ENCODE assay signal across 8 cellular contexts in genomic region chr2:3377279-3377611, GRCh38. TPM values are rescaled to one million over a fixed set of nuclear protein-coding genes. Genes with fewer than 3 reads are reported as not detected.
A peak's percentile ranks its signal among the peaks of the same experiment; 100 is the strongest.
DNase-seq lines count a peak whose midpoint lies in the region; ATAC-seq, FAIRE-seq and TF ChIP-seq lines count a peak whose summit lies in the region.

No MANE protein-coding gene starts in this region.

- no peaks in the 10 kb centered on the region for H3K36me3 ChIP-seq in CD8-positive, alpha-beta memory T cell (ENCODE audit: insufficient read depth, low read length)
- H3K36me3 ChIP-seq in HepG2 (replicated peaks in 1 of 2; ENCODE audit: control insufficient read depth in 1 of 2, insufficient read depth in 2 of 2, low read length in 2 of 2) = peaks cover 2 to 10% of the 10 kb centered on the region in 2 experiments; a peak in 2 of 5 replicates

- no peaks in the 10 kb centered on the region for H3K27me3 ChIP-seq in CD8-positive, alpha-beta memory T cell (ENCODE audit: insufficient read depth, low read length, poor library complexity, severe bottlenecking)
- no peaks in the 10 kb centered on the region; a peak in 1 of 5 replicates for H3K27me3 ChIP-seq in HepG2 (ENCODE audit: control insufficient read depth in 1 of 2, insufficient read depth in 2 of 2, low read length in 2 of 2)

- H3K4me3 ChIP-seq in CD8-positive, alpha-beta memory T cell (ENCODE audit: low read length) = peak overlapping the region; percentile 98
- peak overlapping the region; percentile 79 to 98 for H3K4me3 ChIP-seq in cardiac fibroblast (replicated peaks in 1 of 2; ENCODE audit: low read depth in 2 of 2, low read length in 2 of 2)
- peak overlapping the region; percentile 85 to 96 (median 91) for H3K4me3 ChIP-seq in HepG2 (replicated peaks in 1 of 3; ENCODE audit: insufficient read depth in 1 of 3, low read depth in 2 of 3, low read length in 3 of 3)

- TSS peak; percentile 74 for BruUV-seq in HepG2 (replicated peaks; lab: Mats Ljungman, UMichigan)

- TF ChIP-seq RAD21 in HepG2 (CRISPR knock-in tag; IDR thresholded peaks at IDR 0.05) = peak; percentile 30; the same call in 1 of the 2 replicates

- no peak for FAIRE-seq in HepG2 (lab: Jason Lieb, UNC)

- peak; percentile 27 for ATAC-seq in GM19351 (IDR thresholded peaks at IDR 0.05; ENCODE audit: unreplicated experiment)
- peak; percentile 17 for ATAC-seq in HG03280 (IDR thresholded peaks at IDR 0.05; ENCODE audit: unreplicated experiment)
- peak; percentile 27 for ATAC-seq in HepG2

- TF ChIP-seq EP300 in HepG2 (IDR thresholded peaks at IDR 0.05; ENCODE audit: low read depth in 2 of 2, low read length in 2 of 2) = no peak; a peak in 1 of 4 replicates
- TF ChIP-seq EP300 in HepG2 (CRISPR knock-in tag; IDR thresholded peaks at IDR 0.05; ENCODE audit: borderline replicate concordance) = no peak

- peak overlapping the region; percentile 94 to 99 (median 98) for H3K27ac Mint-ChIP-seq in CD8-positive, alpha-beta memory T cell

- H3K9ac ChIP-seq in HepG2 (ENCODE audit: insufficient read depth, low read depth, low read length) = peak overlapping the region; percentile 99

- in situ Hi-C loops in HepG2 (cut with HindIII; ENCODE audit: extremely low pct_ligation_motif_present, low pct_unique_long_range_greater_than_20kb) = no loop called here

- TF ChIP-seq CTCF in cardiac fibroblast (IDR thresholded peaks at IDR 0.05; ENCODE audit: low read depth, low read length) (no peak), HepG2 (CRISPR knock-in tag; IDR thresholded peaks at IDR 0.05) (no peak)

- peak; percentile 26 to 34; a peak in 1 of 4 replicates for TF ChIP-seq POLR2A in HepG2 (IDR thresholded peaks at IDR 0.05; ENCODE audit: insufficient read depth in 1 of 2, low read depth in 2 of 2, low read length in 2 of 2)

- H3K36me3 Mint-ChIP-seq in CD8-positive, alpha-beta memory T cell = peaks cover 4 to 26% (median 4%) of the 10 kb centered on the region in 3 donors

- H4K20me1 ChIP-seq in HepG2 (ENCODE audit: insufficient read depth, low read length) = peaks cover 4% of the 10 kb centered on the region; the same call in 1 of the 2 replicates

- H3K9me3 ChIP-seq in CD8-positive, alpha-beta memory T cell (ENCODE audit: low read length) = no peaks in the 10 kb centered on the region
- H3K9me3 ChIP-seq in HepG2 (ENCODE audit: low read length) = no peaks in the 10 kb centered on the region

- DNase-seq in CD8-positive, alpha-beta memory T cell = peak in 1 of 5 donors; percentile 26
- DNase-seq in RKO (ENCODE audit: low spot score) = peak; percentile 78
- DNase-seq in cardiac fibroblast (ENCODE audit: low read depth in 2 of 2) = peak; percentile 50 to 64
- DNase-seq in HepG2 (ENCODE audit: low spot score) = peak; percentile 75
- no peak for DNase-seq in substantia nigra (lab: John Stamatoyannopoulos, UW)
- DNase-seq in NCI-H2107 (lab: John Stamatoyannopoulos, UW) = no peak

- H3K4me1 Mint-ChIP-seq in CD8-positive, alpha-beta memory T cell = peaks cover 45 to 62% (median 53%) of the 10 kb centered on the region in 3 donors

- H2AFZ ChIP-seq in HepG2 (ENCODE audit: low read length) = peak overlapping the region; percentile 35

- H3K79me2 ChIP-seq in HepG2 (ENCODE audit: insufficient read depth, low read length) = peaks cover 51% of the 10 kb centered on the region

- POLR2A ChIA-PET in CD8-positive, alpha-beta memory T cell (lab: Charles Lee) = interaction anchor here (0.6 to 2.1 kb wide), 2 partner anchors 36 to 181 kb away, joined by 3 to 11 read pairs; partner anchors contain the start of gene RNASEH1
- POLR2A ChIA-PET in HepG2 (lab: Yijun Ruan, JAX) = interaction anchor here (1.0 to 4.8 kb wide), 14 partner anchors 9 to 282 kb away, joined by 3 to 52 read pairs (median 6); partner anchors contain the start of gene RNASEH1

- CTCF ChIA-PET in CD8-positive, alpha-beta memory T cell (lab: Charles Lee) = interaction anchor here (0.7 kb wide), 1 partner anchor 275 kb away, joined by 3 read pairs; no protein-coding TSS in a partner anchor
- CTCF ChIA-PET in HepG2 (lab: Yijun Ruan, JAX; ENCODE audit: low intra/inter-chr PET ratio, low total read pairs) = no interaction called here

- H3K9me3 Mint-ChIP-seq in CD8-positive, alpha-beta memory T cell = peaks cover 0 to 4% (median 0%) of the 10 kb centered on the region in 5 donors

- peak overlapping the region; percentile 90 for H3K27ac ChIP-seq in CD8-positive, alpha-beta memory T cell (ENCODE audit: low read depth, low read length)
- H3K27ac ChIP-seq in HepG2 (ENCODE audit: extremely low read length, insufficient read depth, low read length) (peak overlapping the region; percentile 83), substantia nigra (ENCODE audit: low read depth, low read length, poor library complexity, severe bottlenecking) (peak overlapping the region; percentile 97)

- H3K27me3 Mint-ChIP-seq in CD8-positive, alpha-beta memory T cell = peaks cover 0 to 1% of the 10 kb centered on the region in 2 donors

- H3K4me2 ChIP-seq in HepG2 (ENCODE audit: low read depth, low read length) = peak overlapping the region; percentile 99

- 1% methylated on average over 8 of the region's 8 CpGs for WGBS in HepG2 (ENCODE audit: low lambda C conversion rate)

- H3K4me3 Mint-ChIP-seq in CD8-positive, alpha-beta memory T cell = peak overlapping the region; percentile 94 to 97 (median 97)

- intact Hi-C loops in HepG2 (cut with micrococcal nuclease; ENCODE audit: unreplicated experiment) = loop anchor here (2.0 to 5.0 kb wide), 6 partner anchors 52 to 280 kb away; partner anchors contain the start of gene ALLC

- peaks cover 35% of the 10 kb centered on the region for H3K4me1 ChIP-seq in CD8-positive, alpha-beta memory T cell (ENCODE audit: insufficient read depth, low read length)
- peaks cover 50% of the 10 kb centered on the region for H3K4me1 ChIP-seq in HepG2 (ENCODE audit: insufficient read depth, low read length)

RNA-seq across cellular contexts. Expression of gene EIPR1, which starts 0.4 kb away (rescaled TPM):
- total RNA-seq in CD8-positive, alpha-beta memory T cell = 10 to 100 TPM; 41.6 to 43.9 TPM
- polyA plus RNA-seq in CD8-positive, alpha-beta memory T cell = 39.2 TPM
- total RNA-seq in HepG2 (2016; rRNA removed; fragmentation: Illumina TruSeq; extraction: Trizol) = 70.0 and 92.3 TPM in 2 replicates
- 45.6 and 52.4 TPM in 2 replicates for total RNA-seq in HepG2 (2016; cell fraction: cytosol; rRNA removed; fragmentation: Illumina TruSeq; extraction: Trizol; ENCODE audit: low read depth)
- total RNA-seq in HepG2 (2016; cell fraction: insoluble cytoplasmic fraction; rRNA removed; fragmentation: Illumina TruSeq; extraction: Trizol) = 72.0 and 92.4 TPM in 2 replicates
- total RNA-seq in HepG2 (2016; cell fraction: membrane; rRNA removed; fragmentation: Illumina TruSeq; extraction: Trizol) = 79.5 and 92.1 TPM in 2 replicates
- 36.2 and 44.8 TPM in 2 replicates for total RNA-seq in HepG2 (2016; cell fraction: nucleus; rRNA removed; fragmentation: Illumina TruSeq; extraction: Trizol)
- 84.5 and 96.3 TPM in 2 replicates for polyA plus RNA-seq in HepG2 (2011; rRNA removed)
- polyA plus RNA-seq in HepG2 (2011; cell fraction: cytosol; rRNA removed) = 91.9 and 111 TPM in 2 replicates
- polyA plus RNA-seq in HepG2 (2011; cell fraction: nucleus; rRNA removed) = 54.6 and 61.7 TPM in 2 replicates
- 34.2 and 39.9 TPM in 2 replicates for polyA plus RNA-seq in HepG2 (2012)
- polyA plus RNA-seq in HepG2 (2016; cell fraction: cytosol; fragmentation: Illumina TruSeq; extraction: Trizol; ENCODE audit: low read depth) = 47.2 and 54.0 TPM in 2 replicates
- polyA plus RNA-seq in HepG2 (2016; cell fraction: insoluble cytoplasmic fraction; fragmentation: Illumina TruSeq; extraction: Trizol; ENCODE audit: low read depth) = 80.5 and 83.1 TPM in 2 replicates
- 53.9 and 69.3 TPM in 2 replicates for polyA plus RNA-seq in HepG2 (2016; cell fraction: membrane; fragmentation: Illumina TruSeq; extraction: Trizol; ENCODE audit: low read depth)
- polyA plus RNA-seq in HepG2 (2016; cell fraction: nucleus; fragmentation: Illumina TruSeq; extraction: Trizol; ENCODE audit: insufficient read depth, low read depth) = 49.2 and 51.5 TPM in 2 replicates
- polyA minus RNA-seq in HepG2 (2011; rRNA and poly(A)+ RNA removed; ENCODE audit: low replicate concordance) = 65.1 and 87.1 TPM in 2 replicates
- polyA minus RNA-seq in HepG2 (2011; cell fraction: cytosol; rRNA and poly(A)+ RNA removed) = 27.9 and 34.1 TPM in 2 replicates
- 48.4 and 54.1 TPM in 2 replicates for polyA minus RNA-seq in HepG2 (2011; cell fraction: nucleus; rRNA and poly(A)+ RNA removed)

RNA-seq across cellular contexts. Expression of gene TRAPPC12, which starts 2.2 kb away (rescaled TPM):
- total RNA-seq in CD8-positive, alpha-beta memory T cell = 10 to 100 TPM; 74.1 to 76.5 TPM
- 37.1 TPM for polyA plus RNA-seq in CD8-positive, alpha-beta memory T cell
- 39.0 and 46.4 TPM in 2 replicates for total RNA-seq in HepG2 (2016; rRNA removed; fragmentation: Illumina TruSeq; extraction: Trizol)
- total RNA-seq in HepG2 (2016; cell fraction: cytosol; rRNA removed; fragmentation: Illumina TruSeq; extraction: Trizol; ENCODE audit: low read depth) = 16.2 and 17.3 TPM in 2 replicates
- total RNA-seq in HepG2 (2016; cell fraction: insoluble cytoplasmic fraction; rRNA removed; fragmentation: Illumina TruSeq; extraction: Trizol) = 36.3 and 42.6 TPM in 2 replicates
- total RNA-seq in HepG2 (2016; cell fraction: membrane; rRNA removed; fragmentation: Illumina TruSeq; extraction: Trizol) = 24.2 and 25.4 TPM in 2 replicates
- total RNA-seq in HepG2 (2016; cell fraction: nucleus; rRNA removed; fragmentation: Illumina TruSeq; extraction: Trizol) = 55.4 and 61.3 TPM in 2 replicates
- 97.7 and 137 TPM in 2 replicates for polyA plus RNA-seq in HepG2 (2011; rRNA removed)
- 36.5 and 40.1 TPM in 2 replicates for polyA plus RNA-seq in HepG2 (2011; cell fraction: cytosol; rRNA removed)
- polyA plus RNA-seq in HepG2 (2011; cell fraction: nucleus; rRNA removed) = 305 and 380 TPM in 2 replicates
- 58.1 and 63.4 TPM in 2 replicates for polyA plus RNA-seq in HepG2 (2012)
- polyA plus RNA-seq in HepG2 (2016; cell fraction: cytosol; fragmentation: Illumina TruSeq; extraction: Trizol; ENCODE audit: low read depth) = 7.8 and 8.6 TPM in 2 replicates
- 31.5 and 45.0 TPM in 2 replicates for polyA plus RNA-seq in HepG2 (2016; cell fraction: insoluble cytoplasmic fraction; fragmentation: Illumina TruSeq; extraction: Trizol; ENCODE audit: low read depth)
- 10.3 and 11.5 TPM in 2 replicates for polyA plus RNA-seq in HepG2 (2016; cell fraction: membrane; fragmentation: Illumina TruSeq; extraction: Trizol; ENCODE audit: low read depth)
- 95.8 and 113 TPM in 2 replicates for polyA plus RNA-seq in HepG2 (2016; cell fraction: nucleus; fragmentation: Illumina TruSeq; extraction: Trizol; ENCODE audit: insufficient read depth, low read depth)
- polyA minus RNA-seq in HepG2 (2011; rRNA and poly(A)+ RNA removed; ENCODE audit: low replicate concordance) = 73.3 and 119 TPM in 2 replicates
- 30.0 and 39.8 TPM in 2 replicates for polyA minus RNA-seq in HepG2 (2011; cell fraction: cytosol; rRNA and poly(A)+ RNA removed)
- 181 and 183 TPM in 2 replicates for polyA minus RNA-seq in HepG2 (2011; cell fraction: nucleus; rRNA and poly(A)+ RNA removed)

Comparison
In these comparisons a context has a peak if more than half of its experiments do, and no peak if none do; other contexts are left out.
1. DNase-seq: peak in RKO (single experiment), cardiac fibroblast (2 of 2) and HepG2 (single experiment); none in substantia nigra (0 of 49) and NCI-H2107 (single experiment).
2. Peak in every context shown above with its lines, with median percentiles within 50 percentile points of each other: H3K27ac ChIP-seq, H3K4me3 ChIP-seq and ATAC-seq.